Comparison of ENCODE assay signal across 1 cellular context in genomic region chr6:21227486-21227885, GRCh38.
TF ChIP-seq lines count a peak whose summit lies in the region.

No MANE protein-coding gene starts in this region.

TF ChIP-seq in WTC11, 78 proteins besides CTCF, POLR2A, EP300 and RAD21 (continued from another document):
- TF ChIP-seq RORB (CRISPR knock-in tag; IDR thresholded peaks at IDR 0.05): no peak
